In the genomic region with DNA sequence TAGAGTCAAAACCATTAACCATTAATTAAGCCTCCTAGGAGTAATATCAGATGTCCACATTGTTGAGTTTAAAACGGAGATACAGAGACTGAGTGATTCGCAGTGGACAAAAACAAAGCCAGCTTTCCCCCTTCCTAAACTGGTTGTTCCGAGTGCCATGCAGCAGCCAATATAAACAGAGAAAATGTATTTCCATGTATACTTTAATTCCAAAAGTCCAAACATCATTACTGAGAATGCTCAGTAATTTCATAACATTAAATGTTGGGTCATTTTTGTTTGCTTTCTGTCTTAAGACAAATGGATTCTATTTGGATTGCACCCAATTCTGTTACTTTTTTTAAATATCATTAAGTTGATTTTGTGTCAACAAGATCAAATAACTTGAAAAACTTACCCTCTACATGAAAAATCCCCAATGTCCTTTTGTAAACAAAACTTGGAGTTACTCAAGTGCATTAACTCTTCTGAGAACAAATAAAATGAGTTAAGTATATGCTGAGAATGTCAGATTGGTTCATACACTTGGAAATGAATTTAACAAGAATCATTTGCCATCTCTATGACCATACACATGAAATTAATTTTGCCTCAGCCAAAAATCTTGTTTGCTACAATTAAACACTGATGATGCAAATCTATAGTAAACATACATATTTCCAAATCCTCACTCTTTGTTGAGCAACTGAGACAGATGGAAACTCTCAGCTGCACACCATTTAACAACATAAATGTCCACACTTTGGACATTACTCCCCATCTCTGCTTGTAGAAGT, we compare ENCODE assay signal across 15 cellular contexts. TPM values are rescaled to one million over a fixed set of nuclear protein-coding genes. Genes with fewer than 3 reads are reported as not detected.
DNase-seq lines count a peak whose midpoint lies in the region; TF ChIP-seq lines count a peak whose summit lies in the region.
"Had no signal": no experiment of that assay in that cellular context is flagged by ENCODE, and none has a peak within 500 bp of the region (broad histone marks: within the 10 kb centered on the region; RNA-seq: fewer than 3 reads in every experiment).

No MANE protein-coding gene starts in this region.

- H3K27ac ChIP-seq in osteoblast (ENCODE audit: low read depth, low read length) = peak overlapping the region; percentile 9
- H3K27ac ChIP-seq in Karpas-422 (ENCODE audit: low read length) = no peak overlapping the region
- H3K27ac ChIP-seq: BLaER1, psoas muscle had no signal

- H3K4me3 ChIP-seq in fibroblast of villous mesenchyme (ENCODE audit: low read depth, low read length) (no peak overlapping the region), osteoblast (ENCODE audit: insufficient read depth, low read length) (peak overlapping the region; percentile 5), Karpas-422 (ENCODE audit: low read length) (no peak overlapping the region)
- H3K4me3 ChIP-seq: BLaER1, psoas muscle had no signal

- H3K9me3 ChIP-seq in osteoblast (ENCODE audit: low read depth, low read length) (no peaks in the 10 kb centered on the region), Karpas-422 (ENCODE audit: low read length) (0 out of 2 replicates have a peak, but pooled peaks cover 3% of the 10 kb centered on the region)
- H3K9me3 ChIP-seq: BLaER1, psoas muscle had no signal

- H3K4me2 ChIP-seq in osteoblast (ENCODE audit: insufficient read depth, low read length) (peak overlapping the region; percentile 30), Karpas-422 (ENCODE audit: low read depth, low read length, poor library complexity, severe bottlenecking) (no peak overlapping the region)
- H3K4me2 ChIP-seq: BLaER1 had no signal

- no peaks in the 10 kb centered on the region for H3K27me3 ChIP-seq in osteoblast (ENCODE audit: insufficient read depth, low read length)
- H3K27me3 ChIP-seq in Karpas-422 (ENCODE audit: low read length) = no peaks in the 10 kb centered on the region
- H3K27me3 ChIP-seq: BLaER1 had no signal

- H3K9me2 ChIP-seq in Karpas-422 (replicated peaks; ENCODE audit: insufficient read depth, low read length) = no peaks in the 10 kb centered on the region

- no peak overlapping the region for H3K9ac ChIP-seq in Karpas-422 (ENCODE audit: low read length)
- H3K9ac ChIP-seq: BLaER1 had no signal

- peaks cover 44% of the 10 kb centered on the region for H3K4me1 ChIP-seq in osteoblast (ENCODE audit: insufficient read depth, low read length)
- no peaks in the 10 kb centered on the region for H3K4me1 ChIP-seq in Karpas-422 (ENCODE audit: low read length)
- H3K4me1 ChIP-seq: BLaER1 had no signal

- peaks cover 81% of the 10 kb centered on the region for H3K79me2 ChIP-seq in osteoblast (ENCODE audit: insufficient read depth, low read length)
- H3K79me2 ChIP-seq in Karpas-422 (ENCODE audit: low read length) = no peaks in the 10 kb centered on the region

- no peaks in the 10 kb centered on the region for H3K36me3 ChIP-seq in osteoblast (ENCODE audit: insufficient read depth, low read length)
- H3K36me3 ChIP-seq in Karpas-422 (ENCODE audit: insufficient read depth, low read length) = no peaks in the 10 kb centered on the region
- H3K36me3 ChIP-seq: BLaER1 had no signal

- H2AFZ ChIP-seq in osteoblast (ENCODE audit: low read length) (no peak overlapping the region), Karpas-422 (ENCODE audit: low read length) (no peak overlapping the region)

- H4K20me1 ChIP-seq in osteoblast (ENCODE audit: insufficient read depth, low read length) (no peaks in the 10 kb centered on the region), Karpas-422 (ENCODE audit: insufficient read depth, low read depth, low read length) (no peaks in the 10 kb centered on the region)
- H4K20me1 ChIP-seq: BLaER1 had no signal

- DNase-seq in DMS 273 treated with DMSO at 0.1 percent for 48 hours (lab: John Stamatoyannopoulos, UW) = peak; percentile 51
- peak; percentile 67 for DNase-seq in amniotic epithelial cell (ENCODE audit: low read depth)
- peak; percentile 95 for DNase-seq in fibroblast of villous mesenchyme (ENCODE audit: low read depth)
- DNase-seq in osteoblast (ENCODE audit: insufficient read length, low spot score, missing footprints) = no peak
- no peak for DNase-seq in Karpas-422
- no peak for DNase-seq in activated CD4-positive, CD25-positive, alpha-beta regulatory T cell (lab: John Stamatoyannopoulos, UW)
- no peak for DNase-seq in DMS153 treated with DMSO at 0.1 percent for 48 hours (lab: John Stamatoyannopoulos, UW; ENCODE audit: unreplicated experiment)
- no peak for DNase-seq in NCI-H1417 treated with DMSO at 0.1 percent for 48 hours (lab: John Stamatoyannopoulos, UW)
- DNase-seq: activated B cell treated with CpG ODN at 0.5 μM for 24 hours; activated CD8-positive, alpha-beta memory T cell treated with anti-CD3 and anti-CD28 coated beads, Interleukin-2, amount 50 U/mL, for 4 hours; PC-3; psoas muscle; stimulated activated CD4-positive, alpha-beta T cell treated with anti-CD3 and anti-CD28 coated beads, Interleukin-1b, Interleukin-23, amount 100 ng/mL, for 48 hours; trophoblast cell had no signal

- no peak for TF ChIP-seq CTCF in fibroblast of villous mesenchyme (IDR thresholded peaks at IDR 0.05; ENCODE audit: insufficient read depth, low read depth, low read length)
- no peak for TF ChIP-seq CTCF in osteoblast (IDR thresholded peaks at IDR 0.05; ENCODE audit: extremely low read depth, low read depth, low read length)

RNA-seq across cellular contexts. Expression of a gene that starts 19.4 kb away (rescaled TPM):
- total RNA-seq in fibroblast of villous mesenchyme = 38.0 and 49.0 TPM in 2 replicates
- total RNA-seq in osteoblast = 88.3 and 107 TPM in 2 replicates
- total RNA-seq in Karpas-422 (2014; rRNA removed; shearing (Covaris generic); ENCODE audit: low replicate concordance) = not detected in 2 replicates
- total RNA-seq: activated B cell treated with CpG ODN at 0.5 μM for 24 hours had no signal

Comparison
In these comparisons a context has a peak if more than half of its experiments do, and no peak if none do; other contexts are left out.
1. DNase-seq: peak in DMS 273 treated with DMSO at 0.1 percent for 48 hours (single experiment), amniotic epithelial cell (single experiment) and fibroblast of villous mesenchyme (single experiment); none in osteoblast (single experiment), Karpas-422 (single experiment), activated CD4-positive, CD25-positive, alpha-beta regulatory T cell (0 of 4), DMS153 treated with DMSO at 0.1 percent for 48 hours (single experiment) and NCI-H1417 treated with DMSO at 0.1 percent for 48 hours (single experiment).
2. RNA of a gene that starts 19.4 kb away (total RNA-seq): 88.3 to 107 TPM in osteoblast and 38.0 to 49.0 TPM in fibroblast of villous mesenchyme; not detected in Karpas-422; every median in the first group is over 10 times any median in the second.